In the genomic region with DNA sequence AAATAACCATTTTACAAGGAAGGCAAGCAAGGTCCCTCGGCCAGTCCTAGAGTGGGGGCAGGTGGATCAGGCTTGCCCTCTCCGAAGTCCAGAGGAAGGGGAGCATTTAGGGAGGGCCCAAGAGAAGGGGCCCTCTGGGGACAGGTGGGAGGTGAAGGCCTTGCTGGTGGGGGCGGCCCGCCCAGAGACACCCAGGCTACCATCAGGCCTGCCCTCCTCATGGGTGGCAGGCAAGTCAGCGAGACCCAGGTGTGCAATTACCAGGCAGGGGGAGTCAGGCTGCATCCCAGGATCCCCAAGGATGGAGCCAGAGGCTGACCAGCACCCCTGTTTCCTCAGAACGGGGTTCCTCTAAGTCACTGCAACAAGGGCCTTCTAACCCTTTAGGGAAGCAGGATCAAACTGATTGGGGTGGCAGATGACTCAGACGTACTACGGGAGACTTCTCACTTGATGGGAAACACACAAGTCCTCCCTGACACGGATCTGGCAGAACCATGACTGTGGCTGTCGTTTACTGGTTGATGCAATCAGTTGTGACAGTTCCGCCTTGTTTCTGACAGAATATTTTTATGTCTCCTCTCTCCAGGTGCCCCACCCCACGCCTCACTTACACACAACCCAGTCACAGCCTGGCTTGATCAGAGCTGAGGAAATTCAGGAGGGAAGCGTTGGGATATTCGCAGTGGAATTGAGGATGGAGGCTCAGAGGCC, we compare ENCODE assay signal across 12 cellular contexts. TPM values are rescaled to one million over a fixed set of nuclear protein-coding genes. Genes with fewer than 3 reads are reported as not detected.
DNase-seq lines count a peak whose midpoint lies in the region; ATAC-seq and TF ChIP-seq lines count a peak whose summit lies in the region.
"Had no signal": no experiment of that assay in that cellular context is flagged by ENCODE, and none has a peak within 500 bp of the region (broad histone marks: within the 10 kb centered on the region; RNA-seq: fewer than 3 reads in every experiment).

No MANE protein-coding gene starts in this region.

- intact Hi-C loops in esophagus muscularis mucosa (cut with DNase I) (loop anchor here (5.0 kb wide), 1 partner anchor 48 kb away; no protein-coding TSS in a partner anchor), uterus (cut with DNase I; ENCODE audit: low total_unique reads) (no loop called here)

- H3K36me3 ChIP-seq in esophagus muscularis mucosa: peaks cover 0 to 21% (median 7%) of the 10 kb centered on the region in 4 donors
- no peaks in the 10 kb centered on the region for H3K36me3 ChIP-seq in uterus

- no peak overlapping the region for H3K4me3 Mint-ChIP-seq in activated CD4-positive, alpha-beta T cell treated with anti-CD3 and anti-CD28 coated beads, Interleukin-2, amount 10 ng/mL, durations not matched to agents 7 days and 5 days
- H3K4me3 Mint-ChIP-seq: GM23338, memory B cell had no signal

- H3K9me3 Mint-ChIP-seq in activated CD4-positive, alpha-beta T cell treated with anti-CD3 and anti-CD28 coated beads, Interleukin-2, amount 10 ng/mL, durations not matched to agents 7 days and 5 days: no peaks in the 10 kb centered on the region
- H3K9me3 Mint-ChIP-seq: GM23338, memory B cell had no signal

- TF ChIP-seq EP300 in esophagus muscularis mucosa (IDR thresholded peaks at IDR 0.05): no peak

- H3K27me3 Mint-ChIP-seq in activated CD4-positive, alpha-beta T cell treated with anti-CD3 and anti-CD28 coated beads, Interleukin-2, amount 10 ng/mL, durations not matched to agents 7 days and 5 days: no peaks in the 10 kb centered on the region
- H3K27me3 Mint-ChIP-seq: memory B cell had no signal

- no peaks in the 10 kb centered on the region for H3K36me3 Mint-ChIP-seq in activated CD4-positive, alpha-beta T cell treated with anti-CD3 and anti-CD28 coated beads, Interleukin-2, amount 10 ng/mL, durations not matched to agents 7 days and 5 days (ENCODE audit: low read depth)

- peaks cover 0 to 24% (median 13%) of the 10 kb centered on the region in 4 donors for H3K4me1 ChIP-seq in esophagus muscularis mucosa
- H3K4me1 ChIP-seq in uterus: no peaks in the 10 kb centered on the region

- H3K27me3 ChIP-seq in esophagus muscularis mucosa: no peaks in the 10 kb centered on the region
- no peaks in the 10 kb centered on the region for H3K27me3 ChIP-seq in uterus
- H3K27me3 ChIP-seq: dorsolateral prefrontal cortex had no signal

- H3K4me1 Mint-ChIP-seq in activated CD4-positive, alpha-beta T cell treated with anti-CD3 and anti-CD28 coated beads, Interleukin-2, amount 10 ng/mL, durations not matched to agents 7 days and 5 days: no peaks in the 10 kb centered on the region
- H3K4me1 Mint-ChIP-seq: memory B cell had no signal

- CTCF ChIA-PET in activated CD4-positive, alpha-beta T cell treated with anti-CD3 and anti-CD28 coated beads, Interleukin-2, amount 10 ng/mL, durations not matched to agents 7 days and 5 days (lab: Charles Lee): no interaction called here

- no peak for ATAC-seq in HG02870 (IDR thresholded peaks at IDR 0.05; ENCODE audit: unreplicated experiment)
- ATAC-seq: GM23338 had no signal

- H3K27ac ChIP-seq in esophagus muscularis mucosa (replicated peaks in 1 of 4): no peak overlapping the region
- no peak overlapping the region for H3K27ac ChIP-seq in uterus

- no peak overlapping the region for H3K4me3 ChIP-seq in esophagus muscularis mucosa
- H3K4me3 ChIP-seq in uterus: no peak overlapping the region
- H3K4me3 ChIP-seq: dorsolateral prefrontal cortex, GM23338 had no signal

- POLR2A ChIA-PET in activated CD4-positive, alpha-beta T cell treated with anti-CD3 and anti-CD28 coated beads, Interleukin-2, amount 10 ng/mL, durations not matched to agents 7 days and 5 days (lab: Charles Lee): no interaction called here

- 76% methylated on average over 7 of the region's 14 CpGs for WGBS in esophagus muscularis mucosa

- H3K9me3 ChIP-seq in esophagus muscularis mucosa (no peaks in the 10 kb centered on the region), uterus (no peaks in the 10 kb centered on the region)

- TF ChIP-seq CTCF in esophagus muscularis mucosa (IDR thresholded peaks at IDR 0.05) (no peak), uterus (IDR thresholded peaks at IDR 0.05) (no peak)

- TF ChIP-seq POLR2A in esophagus muscularis mucosa (IDR thresholded peaks at IDR 0.05; ENCODE audit: low read depth) (no peak), uterus (IDR thresholded peaks at IDR 0.05) (no peak)

- DNase-seq in HCEC 1CT: peak; percentile 14
- peak; percentile 71 for DNase-seq in OCI-M1 (lab: John Stamatoyannopoulos, UW)
- DNase-seq in esophagus muscularis mucosa (ENCODE audit: extremely low spot score): peak; percentile 79
- DNase-seq in retina: peak; percentile 58
- no peak for DNase-seq in uterus
- DNase-seq in activated CD4-positive, alpha-beta T cell treated with anti-CD3 and anti-CD28 coated beads, Interleukin-2, amount 10 ng/mL, durations not matched to agents 7 days and 5 days: no peak
- DNase-seq: Calu3, dorsolateral prefrontal cortex, NCI-H1930 had no signal

- H3K27ac Mint-ChIP-seq in activated CD4-positive, alpha-beta T cell treated with anti-CD3 and anti-CD28 coated beads, Interleukin-2, amount 10 ng/mL, durations not matched to agents 7 days and 5 days: no peak overlapping the region
- H3K27ac Mint-ChIP-seq: GM23338 had no signal

RNA-seq across cellular contexts. Expression of gene LOXL4, which starts 8.2 kb away (rescaled TPM):
- total RNA-seq in esophagus muscularis mucosa: 10 to 100 TPM in 2 of 4 donors, 1 to 10 TPM in 2; 9.4 to 19.4 (median 12.6) TPM
- 10 to 100 TPM in 3 of 4 donors, 1 to 10 TPM in 1; 8.1 to 16.9 (median 15.1) TPM for total RNA-seq in uterus
- not detected for total RNA-seq in activated CD4-positive, alpha-beta T cell treated with anti-CD3 and anti-CD28 coated beads, Interleukin-2, amount 10 ng/mL, durations not matched to agents 7 days and 5 days

Comparison
In these comparisons a context has a peak if more than half of its experiments do, and no peak if none do; other contexts are left out.
1. DNase-seq: peak in HCEC 1CT (single experiment), OCI-M1 (single experiment), esophagus muscularis mucosa (single experiment) and retina (single experiment); none in uterus (0 of 2) and activated CD4-positive, alpha-beta T cell treated with anti-CD3 and anti-CD28 coated beads, Interleukin-2, amount 10 ng/mL, durations not matched to agents 7 days and 5 days (single experiment).
2. RNA of gene LOXL4, which starts 8.2 kb away (total RNA-seq): 8.1 to 16.9 TPM in uterus and 9.4 to 19.4 TPM in esophagus muscularis mucosa; not detected in activated CD4-positive, alpha-beta T cell treated with anti-CD3 and anti-CD28 coated beads, Interleukin-2, amount 10 ng/mL, durations not matched to agents 7 days and 5 days; every median in the first group is over 4 times any median in the second.